Comparison of ENCODE assay signal across 20 cellular contexts in the genomic region with DNA sequence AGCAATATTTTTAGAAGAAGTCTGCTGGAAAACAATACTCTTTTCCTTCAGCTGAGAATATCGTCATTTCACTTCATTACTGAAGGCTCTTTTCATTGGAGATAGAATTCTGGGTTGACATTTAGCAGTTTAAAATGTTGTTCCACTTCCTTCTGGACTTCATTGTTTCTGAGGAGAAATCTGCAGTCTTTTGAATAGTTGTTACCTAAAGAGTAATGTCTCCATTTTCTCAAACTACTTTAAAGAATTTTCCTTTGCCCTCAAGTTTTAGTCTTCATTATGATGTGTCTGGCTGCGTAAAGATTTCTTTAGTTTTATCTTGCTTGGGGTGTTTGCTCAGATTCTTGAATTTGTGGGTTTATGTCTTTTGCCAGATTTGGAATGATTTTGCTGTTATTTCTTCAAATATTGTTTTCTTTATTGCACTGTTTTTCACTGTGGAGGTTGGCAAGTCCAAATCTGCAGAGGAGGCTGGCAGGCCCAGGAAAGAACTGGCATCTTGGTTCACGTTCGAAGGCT.
A peak's percentile ranks its signal among the peaks of the same experiment; 100 is the strongest.
DNase-seq lines count a peak whose midpoint lies in the region; ATAC-seq, FAIRE-seq and TF ChIP-seq lines count a peak whose summit lies in the region.
"Had no signal": no experiment of that assay in that cellular context is flagged by ENCODE, and none has a peak within 500 bp of the region (broad histone marks: within the 10 kb centered on the region; RNA-seq: fewer than 3 reads in every experiment).

No MANE protein-coding gene starts in this region.

- TF ChIP-seq EP300 in HepG2 (IDR thresholded peaks at IDR 0.05; ENCODE audit: low read depth in 2 of 2, low read length in 2 of 2) (no peak), HepG2 (CRISPR knock-in tag; IDR thresholded peaks at IDR 0.05; ENCODE audit: borderline replicate concordance) (no peak), GM12878 (IDR thresholded peaks at IDR 0.05; ENCODE audit: borderline replicate concordance in 1 of 2, control insufficient read depth in 1 of 2, low read depth in 2 of 2, low read length in 2 of 2) (no peak)

- H3K9me3 Mint-ChIP-seq in T-helper 1 cell treated with Interleukin-12 subunit alpha and Interleukin-12 subunit beta and Interleukin-4 antibody, amounts not matched to agents 30 μg/mL and 1 μg/mL, for 36 hours: peaks cover 27% of the 10 kb centered on the region

- H3K36me3 ChIP-seq in HepG2 (replicated peaks in 1 of 2; ENCODE audit: control insufficient read depth in 1 of 2, insufficient read depth in 2 of 2, low read length in 2 of 2): no peaks in the 10 kb centered on the region
- H3K36me3 ChIP-seq in right lobe of liver: no peaks in the 10 kb centered on the region
- no peaks in the 10 kb centered on the region for H3K36me3 ChIP-seq in GM12878 (ENCODE audit: control insufficient read depth in 2 of 2, insufficient read depth in 2 of 2, low read length in 1 of 2)
- H3K36me3 ChIP-seq in spleen: no peaks in the 10 kb centered on the region

- TF ChIP-seq CTCF in HepG2 (CRISPR knock-in tag; IDR thresholded peaks at IDR 0.05): no peak
- no peak for TF ChIP-seq CTCF in right lobe of liver (IDR thresholded peaks at IDR 0.05)
- TF ChIP-seq CTCF in GM12878 (IDR thresholded peaks at IDR 0.05 in 2 of 3, conservative IDR thresholded peaks at IDR 0.05 in 1 of 3; ENCODE audit: control insufficient read depth in 2 of 3, extremely low read depth in 1 of 3, insufficient read depth in 1 of 3, low read depth in 3 of 3, low read length in 3 of 3): no peak
- TF ChIP-seq CTCF in spleen (IDR thresholded peaks at IDR 0.05 in 8 of 11, conservative IDR thresholded peaks at IDR 0.05 in 3 of 11): no peak

- TF ChIP-seq RAD21 in HepG2 (CRISPR knock-in tag; IDR thresholded peaks at IDR 0.05): no peak
- TF ChIP-seq RAD21 in GM12878 (IDR thresholded peaks at IDR 0.05; ENCODE audit: insufficient read depth, low read depth, low read length): no peak

- ATAC-seq in HepG2: no peak
- no peak for ATAC-seq in right lobe of liver
- ATAC-seq in GM12878: no peak
- no peak for ATAC-seq in HG03469 (IDR thresholded peaks at IDR 0.05; ENCODE audit: unreplicated experiment)

- intact Hi-C loops in HepG2 (cut with micrococcal nuclease; ENCODE audit: unreplicated experiment): no loop called here
- intact Hi-C loops in right lobe of liver (cut with DNase I): no loop called here
- intact Hi-C loops in GM12878 (cut with micrococcal nuclease; ENCODE audit: unreplicated experiment): no loop called here
- intact Hi-C loops in spleen (cut with DNase I; ENCODE audit: low total_unique reads): no loop called here

- CTCF ChIA-PET in HepG2 (lab: Yijun Ruan, JAX; ENCODE audit: low intra/inter-chr PET ratio, low total read pairs) (no interaction called here), GM12878 (lab: Yijun Ruan, JAX) (no interaction called here)

- in situ Hi-C loops in HepG2 (cut with HindIII; ENCODE audit: extremely low pct_ligation_motif_present, low pct_unique_long_range_greater_than_20kb): no loop called here
- in situ Hi-C loops in GM12878 (cut with MboI): no loop called here

- H3K27me3 ChIP-seq in HepG2 (ENCODE audit: control insufficient read depth in 1 of 2, insufficient read depth in 2 of 2, low read length in 2 of 2): peaks cover 8 to 47% of the 10 kb centered on the region in 2 experiments; a peak in 4 of 5 replicates
- H3K27me3 ChIP-seq in right lobe of liver: no peaks in the 10 kb centered on the region
- no peaks in the 10 kb centered on the region for H3K27me3 ChIP-seq in GM12878 (replicated peaks in 1 of 2; ENCODE audit: control insufficient read depth in 2 of 2, insufficient read depth in 2 of 2, low read length in 1 of 2)
- H3K27me3 ChIP-seq in spleen (replicated peaks in 1 of 7): peaks cover 0 to 9% (median 0%) of the 10 kb centered on the region in 7 donors

- POLR2A ChIA-PET in HepG2 (lab: Yijun Ruan, JAX) (no interaction called here), GM12878 (lab: Charles Lee) (no interaction called here)

- H3K27ac Mint-ChIP-seq in T-helper 1 cell treated with Interleukin-12 subunit alpha and Interleukin-12 subunit beta and Interleukin-4 antibody, amounts not matched to agents 30 μg/mL and 1 μg/mL, for 36 hours: peak overlapping the region; percentile 78

- H3K27ac ChIP-seq in HepG2 (ENCODE audit: extremely low read length, insufficient read depth, low read length): no peak overlapping the region
- H3K27ac ChIP-seq in right lobe of liver: no peak overlapping the region
- H3K27ac ChIP-seq in GM12878 (ENCODE audit: control insufficient read depth, insufficient read depth): no peak overlapping the region
- no peak overlapping the region for H3K27ac ChIP-seq in spleen
- H3K27ac ChIP-seq: 22Rv1, PC-9 had no signal

- H4K20me1 ChIP-seq in HepG2 (ENCODE audit: insufficient read depth, low read length) (no peaks in the 10 kb centered on the region), GM12878 (ENCODE audit: control insufficient read depth, insufficient read depth) (no peaks in the 10 kb centered on the region)
- H4K20me1 ChIP-seq: BLaER1 treated with 17β-estradiol and CSF1 and Interleukin-3, amounts not matched to agents 10 nM and 100 nM had no signal

- H3K27me3 Mint-ChIP-seq in T-helper 1 cell treated with Interleukin-12 subunit alpha and Interleukin-12 subunit beta and Interleukin-4 antibody, amounts not matched to agents 30 μg/mL and 1 μg/mL, for 36 hours (ENCODE audit: low read depth): no peaks in the 10 kb centered on the region

- H3K9ac ChIP-seq in HepG2 (ENCODE audit: insufficient read depth, low read depth, low read length) (no peak overlapping the region), GM12878 (ENCODE audit: control insufficient read depth, insufficient read depth, low read length) (no peak overlapping the region)

- H3K79me2 ChIP-seq in HepG2 (ENCODE audit: insufficient read depth, low read length) (no peaks in the 10 kb centered on the region), GM12878 (ENCODE audit: control insufficient read depth, insufficient read depth, low read length) (no peaks in the 10 kb centered on the region)

- BruUV-seq in HepG2 (replicated peaks; lab: Mats Ljungman, UMichigan) (no TSS peak), GM12878 (replicated peaks; lab: Mats Ljungman, UMichigan) (no TSS peak)

- H3K4me3 Mint-ChIP-seq in T-helper 1 cell treated with Interleukin-12 subunit alpha and Interleukin-12 subunit beta and Interleukin-4 antibody, amounts not matched to agents 30 μg/mL and 1 μg/mL, for 36 hours: peak overlapping the region; percentile 4

- H3K4me2 ChIP-seq in HepG2 (ENCODE audit: low read depth, low read length) (no peak overlapping the region), GM12878 (ENCODE audit: control insufficient read depth, insufficient read depth) (no peak overlapping the region)
- H3K4me2 ChIP-seq: PC-9 had no signal

- H3K4me1 Mint-ChIP-seq in T-helper 1 cell treated with Interleukin-12 subunit alpha and Interleukin-12 subunit beta and Interleukin-4 antibody, amounts not matched to agents 30 μg/mL and 1 μg/mL, for 36 hours (ENCODE audit: low read depth): peaks cover 36% of the 10 kb centered on the region

- FAIRE-seq in HepG2 (lab: Jason Lieb, UNC): no peak
- no peak for FAIRE-seq in GM12878 (lab: Jason Lieb, UNC)
- FAIRE-seq: G401.6, GM12892, GM19239 had no signal

- WGBS in HepG2 (ENCODE audit: low lambda C conversion rate): 1% methylated on average over 4 of the region's 4 CpGs
- 51% methylated on average over 4 of the region's 4 CpGs for WGBS in right lobe of liver (ENCODE audit: insufficient coverage, low coverage, low lambda C conversion rate, missing lambda C conversion rate)
- WGBS in GM12878 (ENCODE audit: insufficient coverage, insufficient replicate concordance, low lambda C conversion rate, missing lambda C conversion rate): 16% methylated on average over 4 of the region's 4 CpGs
- 67 to 86% (median 80%) methylated on average over 4 of the region's 4 CpGs for WGBS in spleen, 5 donors

- SMC1A ChIA-PET in GM12878 (lab: Charles Lee; ENCODE audit: uncharacterized antibody, unreplicated experiment): no interaction called here

- H3K9me3 ChIP-seq in HepG2 (ENCODE audit: low read length): peaks cover 13% of the 10 kb centered on the region
- peaks cover 0 to 3% (median 0%) of the 10 kb centered on the region in 4 donors for H3K9me3 ChIP-seq in right lobe of liver
- peaks cover 3% of the 10 kb centered on the region; the same call in 2 of the 3 replicates for H3K9me3 ChIP-seq in GM12878 (replicated peaks; ENCODE audit: control insufficient read depth, insufficient read depth, low read length)
- peaks cover 0 to 32% (median 26%) of the 10 kb centered on the region in 8 donors for H3K9me3 ChIP-seq in spleen

- DNase-seq in T-helper 1 cell (no peak), HepG2 (ENCODE audit: low spot score) (no peak), right lobe of liver (no peak), GM12878 (ENCODE audit: low read depth, low spot score) (no peak), spleen (peak; percentile 10), NK-92 (lab: John Stamatoyannopoulos, UW; ENCODE audit: unreplicated experiment) (no peak)
- DNase-seq: Calu3, DMS79 treated with DMSO at 0.1 percent for 48 hours, HCEC 1CT, NCI-H1048, NCI-H345, NCI-H69, PC-9 had no signal

- RAD21 ChIA-PET in GM12878 (lab: Charles Lee; ENCODE audit: unreplicated experiment): no interaction called here

- H3K4me1 ChIP-seq in HepG2 (ENCODE audit: insufficient read depth, low read length) (peaks cover 8% of the 10 kb centered on the region; the same call in 1 of the 2 replicates), right lobe of liver (no peaks in the 10 kb centered on the region), GM12878 (ENCODE audit: control insufficient read depth, insufficient read depth, low read length) (0 out of 2 replicates have a peak, but pooled peaks cover 4% of the 10 kb centered on the region), spleen (peaks cover 0 to 25% (median 1%) of the 10 kb centered on the region in 6 donors)

- H3K4me3 ChIP-seq in HepG2 (replicated peaks in 1 of 3; ENCODE audit: insufficient read depth in 1 of 3, low read depth in 2 of 3, low read length in 3 of 3): no peak overlapping the region
- no peak overlapping the region for H3K4me3 ChIP-seq in right lobe of liver
- no peak overlapping the region for H3K4me3 ChIP-seq in GM12878
- no peak overlapping the region for H3K4me3 ChIP-seq in spleen
- H3K4me3 ChIP-seq: PC-9 had no signal

- TF ChIP-seq POLR2A in HepG2 (IDR thresholded peaks at IDR 0.05; ENCODE audit: insufficient read depth in 1 of 2, low read depth in 2 of 2, low read length in 2 of 2): no peak
- no peak for TF ChIP-seq POLR2A in right lobe of liver (IDR thresholded peaks at IDR 0.05)
- TF ChIP-seq POLR2A in GM12878 (IDR thresholded peaks at IDR 0.05; ENCODE audit: low read depth, low read length): no peak
- no peak for TF ChIP-seq POLR2A in spleen (IDR thresholded peaks at IDR 0.05)

- H2AFZ ChIP-seq in HepG2 (ENCODE audit: low read length): no peak overlapping the region
- H2AFZ ChIP-seq in GM12878 (ENCODE audit: control insufficient read depth, low read depth, low read length): no peak overlapping the region
- H2AFZ ChIP-seq: PC-9 had no signal

- H3K36me3 Mint-ChIP-seq in T-helper 1 cell treated with Interleukin-12 subunit alpha and Interleukin-12 subunit beta and Interleukin-4 antibody, amounts not matched to agents 30 μg/mL and 1 μg/mL, for 36 hours (ENCODE audit: low read depth): peaks cover 42% of the 10 kb centered on the region

TF ChIP-seq in HepG2, 621 proteins besides CTCF, POLR2A, EP300 and RAD21 (continues in another document):
- TF ChIP-seq ATAD3A (CRISPR knock-in tag; IDR thresholded peaks at IDR 0.05): no peak

TF ChIP-seq in GM12878, 131 proteins besides CTCF, POLR2A, EP300 and RAD21 (continues in another document):
- TF ChIP-seq MXI1 (IDR thresholded peaks at IDR 0.05; ENCODE audit: low read depth, low read length): no peak
